In genomic region chr3:168885028-168885427, GRCh38 we compare ENCODE assay signal across 17 cellular contexts.
DNase-seq lines count a peak whose midpoint lies in the region; ATAC-seq and TF ChIP-seq lines count a peak whose summit lies in the region.
"Had no signal": no experiment of that assay in that cellular context is flagged by ENCODE, and none has a peak within 500 bp of the region (broad histone marks: within the 10 kb centered on the region; RNA-seq: fewer than 3 reads in every experiment).

No MANE protein-coding gene starts in this region.

- TF ChIP-seq CTCF in osteoblast (IDR thresholded peaks at IDR 0.05; ENCODE audit: extremely low read depth, low read depth, low read length): no peak

- H3K36me3 Mint-ChIP-seq in activated naive CD8-positive, alpha-beta T cell treated with anti-CD3 and anti-CD28 coated beads for 36 hours: no peaks in the 10 kb centered on the region

- no peak overlapping the region for H3K27ac Mint-ChIP-seq in activated naive CD8-positive, alpha-beta T cell treated with anti-CD3 and anti-CD28 coated beads for 36 hours
- H3K27ac Mint-ChIP-seq: activated CD4-positive, alpha-beta memory T cell treated with anti-CD3 and anti-CD28 coated beads, Interleukin-2, amount 10 ng/mL, durations not matched to agents 7 days and 5 days; activated T-helper 1 cell treated with anti-CD3 and anti-CD28 coated beads, Interleukin-12 subunit alpha, Interleukin-12 subunit beta, Interleukin-2, Interleukin-4 antibody, amounts not matched to agents 30 ng/mL and 10 ng/mL and 1 ng/mL, durations not matched to agents 14 hours and 24 hours and 36 hours had no signal

- H3K4me3 ChIP-seq in MG63 (no peak overlapping the region), osteoblast (ENCODE audit: insufficient read depth, low read length) (peak overlapping the region; percentile 33)
- H3K4me3 ChIP-seq: dorsolateral prefrontal cortex, sigmoid colon had no signal

- H3K27me3 Mint-ChIP-seq in activated naive CD8-positive, alpha-beta T cell treated with anti-CD3 and anti-CD28 coated beads for 36 hours: no peaks in the 10 kb centered on the region
- H3K27me3 Mint-ChIP-seq: activated CD4-positive, alpha-beta memory T cell treated with anti-CD3 and anti-CD28 coated beads, Interleukin-2, amount 10 ng/mL, durations not matched to agents 7 days and 5 days had no signal

- peak overlapping the region; percentile 74 for H3K4me2 ChIP-seq in osteoblast (ENCODE audit: insufficient read depth, low read length)

- H3K4me3 Mint-ChIP-seq in activated naive CD8-positive, alpha-beta T cell treated with anti-CD3 and anti-CD28 coated beads for 36 hours: no peak overlapping the region
- H3K4me3 Mint-ChIP-seq: activated CD4-positive, alpha-beta memory T cell treated with anti-CD3 and anti-CD28 coated beads, Interleukin-2, amount 10 ng/mL, durations not matched to agents 7 days and 5 days; activated T-helper 1 cell treated with anti-CD3 and anti-CD28 coated beads, Interleukin-12 subunit alpha, Interleukin-12 subunit beta, Interleukin-2, Interleukin-4 antibody, amounts not matched to agents 30 ng/mL and 10 ng/mL and 1 ng/mL, durations not matched to agents 14 hours and 24 hours and 36 hours had no signal

- no peaks in the 10 kb centered on the region for H3K4me1 Mint-ChIP-seq in activated naive CD8-positive, alpha-beta T cell treated with anti-CD3 and anti-CD28 coated beads for 36 hours
- H3K4me1 Mint-ChIP-seq: activated CD4-positive, alpha-beta memory T cell treated with anti-CD3 and anti-CD28 coated beads, Interleukin-2, amount 10 ng/mL, durations not matched to agents 7 days and 5 days had no signal

- H3K79me2 ChIP-seq in osteoblast (ENCODE audit: insufficient read depth, low read length): no peaks in the 10 kb centered on the region

- H3K9me3 ChIP-seq in MG63 (no peaks in the 10 kb centered on the region), osteoblast (ENCODE audit: low read depth, low read length) (no peaks in the 10 kb centered on the region)
- H3K9me3 ChIP-seq: sigmoid colon had no signal

- H3K27ac ChIP-seq in osteoblast (ENCODE audit: low read depth, low read length): peak overlapping the region; percentile 97
- H3K27ac ChIP-seq: C4-2B, dorsolateral prefrontal cortex had no signal

- ATAC-seq in HG03571 (IDR thresholded peaks at IDR 0.05; ENCODE audit: unreplicated experiment): no peak
- ATAC-seq: SK-N-SH treated with all-trans-retinoic acid at 6 μM for 48 hours had no signal

- H4K20me1 ChIP-seq in osteoblast (ENCODE audit: insufficient read depth, low read length): no peaks in the 10 kb centered on the region

- DNase-seq in Caki2 (ENCODE audit: low read depth) (peak; percentile 39), MG63 (peak; percentile 47), dermis blood vessel endothelial cell (peak; percentile 53), osteoblast (ENCODE audit: insufficient read length, low spot score, missing footprints) (peak; percentile 43), D341Med (ENCODE audit: low spot score) (no peak), ecto neural progenitor cell (ENCODE audit: low spot score) (no peak)
- no peak for DNase-seq in activated naive CD8-positive, alpha-beta T cell treated with anti-CD3 and anti-CD28 coated beads for 36 hours
- DNase-seq: activated CD4-positive, alpha-beta memory T cell treated with anti-CD3 and anti-CD28 coated beads, Interleukin-2, amount 10 ng/mL, durations not matched to agents 7 days and 5 days; dorsolateral prefrontal cortex; mesendoderm; NCI-H1417 treated with DMSO at 0.1 percent for 48 hours; sigmoid colon; stimulated activated naive CD4-positive, alpha-beta T cell had no signal

- H2AFZ ChIP-seq in osteoblast (ENCODE audit: low read length): no peak overlapping the region

- peaks cover 43% of the 10 kb centered on the region for H3K4me1 ChIP-seq in osteoblast (ENCODE audit: insufficient read depth, low read length)

- H3K27me3 ChIP-seq in MG63: no peaks in the 10 kb centered on the region
- H3K27me3 ChIP-seq in osteoblast (ENCODE audit: insufficient read depth, low read length): no peaks in the 10 kb centered on the region
- H3K27me3 ChIP-seq: sigmoid colon had no signal

- H3K36me3 ChIP-seq in MG63 (no peaks in the 10 kb centered on the region), osteoblast (ENCODE audit: insufficient read depth, low read length) (no peaks in the 10 kb centered on the region)
- H3K36me3 ChIP-seq: sigmoid colon had no signal

- in situ Hi-C loops in Caki2 (cut with HindIII; ENCODE audit: low pct_unique_long_range_greater_than_20kb, low sequenced_read_pairs): no loop called here

- no peaks in the 10 kb centered on the region for H3K9me3 Mint-ChIP-seq in activated naive CD8-positive, alpha-beta T cell treated with anti-CD3 and anti-CD28 coated beads for 36 hours
- H3K9me3 Mint-ChIP-seq: activated CD4-positive, alpha-beta memory T cell treated with anti-CD3 and anti-CD28 coated beads, Interleukin-2, amount 10 ng/mL, durations not matched to agents 7 days and 5 days; activated T-helper 1 cell treated with anti-CD3 and anti-CD28 coated beads, Interleukin-12 subunit alpha, Interleukin-12 subunit beta, Interleukin-2, Interleukin-4 antibody, amounts not matched to agents 30 ng/mL and 10 ng/mL and 1 ng/mL, durations not matched to agents 14 hours and 24 hours and 36 hours had no signal

Comparison
In these comparisons a context has a peak if more than half of its experiments do, and no peak if none do; other contexts are left out.
1. DNase-seq: peak in Caki2 (single experiment), MG63 (single experiment), dermis blood vessel endothelial cell (single experiment) and osteoblast (single experiment); none in D341Med (single experiment), ecto neural progenitor cell (single experiment) and activated naive CD8-positive, alpha-beta T cell treated with anti-CD3 and anti-CD28 coated beads for 36 hours (single experiment).